In the genomic region with DNA sequence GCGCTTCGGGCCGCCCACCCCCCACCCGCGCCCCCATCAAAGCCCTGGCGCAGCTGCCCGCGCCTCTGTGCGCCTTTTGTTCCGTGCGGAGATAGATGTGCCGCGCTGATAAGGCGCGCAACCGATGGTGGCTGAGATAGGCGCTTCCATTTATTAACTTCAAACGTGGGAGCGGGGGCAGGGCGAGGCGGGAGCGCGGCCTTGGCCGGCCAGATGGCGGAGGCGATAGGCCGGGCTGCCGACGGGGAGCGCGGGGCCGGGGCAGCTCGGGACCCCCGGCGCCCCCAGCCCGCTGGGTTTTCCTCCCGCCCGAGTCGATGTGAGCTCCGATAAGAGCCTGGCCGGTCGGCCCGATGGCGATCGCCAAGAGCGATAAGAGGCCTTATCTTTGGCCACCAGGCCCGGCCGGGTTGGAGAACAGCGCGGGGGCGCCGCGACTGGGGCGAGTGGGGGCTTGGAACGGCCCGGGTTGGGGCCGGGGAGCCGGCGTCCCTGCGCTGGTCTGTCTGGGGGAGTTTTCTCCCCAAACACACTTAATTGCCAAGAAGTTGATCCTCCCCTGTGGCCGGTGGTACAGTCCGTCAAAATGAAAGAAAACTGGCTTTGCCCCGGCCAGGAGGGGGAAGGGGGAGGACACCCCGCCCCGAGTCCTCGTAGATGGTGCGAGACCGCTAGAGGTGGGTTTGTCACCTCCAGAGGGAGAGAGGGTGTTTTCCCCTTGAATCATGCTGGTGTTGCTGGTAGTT, we compare ENCODE assay signal across 8 cellular contexts. TPM values are rescaled to one million over a fixed set of nuclear protein-coding genes. Genes with fewer than 3 reads are reported as not detected.
DNase-seq lines count a peak whose midpoint lies in the region; ATAC-seq lines count a peak whose summit lies in the region.

No MANE protein-coding gene starts in this region.

- H3K9me3 ChIP-seq in CD8-positive, alpha-beta memory T cell (ENCODE audit: low read length), result no peaks in the 10 kb centered on the region
- no peaks in the 10 kb centered on the region for H3K9me3 ChIP-seq in iPS-18a (ENCODE audit: control insufficient read depth, low read depth, low read length)

- H3K9me3 Mint-ChIP-seq in CD8-positive, alpha-beta memory T cell, result no peaks in the 10 kb centered on the region
- no peaks in the 10 kb centered on the region for H3K9me3 Mint-ChIP-seq in activated naive CD4-positive, alpha-beta T cell treated with anti-CD3 and anti-CD28 coated beads, Interleukin-2, amount 10 ng/mL, durations not matched to agents 7 days and 5 days

- peaks cover 54% of the 10 kb centered on the region for H3K4me1 ChIP-seq in CD8-positive, alpha-beta memory T cell (ENCODE audit: insufficient read depth, low read length)
- H3K4me1 ChIP-seq in iPS-18a (ENCODE audit: control insufficient read depth, low read depth, low read length), result peaks cover 11% of the 10 kb centered on the region

- DNase-seq in CD8-positive, alpha-beta memory T cell, result peak; percentile 50 to 88 (median 76)
- DNase-seq in RPMI7951 (ENCODE audit: low read depth), result peak; percentile 46
- peak; percentile 70 for DNase-seq in activated naive CD4-positive, alpha-beta T cell treated with anti-CD3 and anti-CD28 coated beads, Interleukin-2, amount 10 ng/mL, durations not matched to agents 7 days and 5 days
- DNase-seq in stimulated activated CD4-positive, alpha-beta T cell treated with anti-CD3 and anti-CD28 coated beads, Interleukin-15, amount 100 ng/mL, for 48 hours (ENCODE audit: low read depth in 2 of 2), result peak; percentile 78

- peak overlapping the region; percentile 22 for H3K9ac ChIP-seq in iPS-18a (ENCODE audit: low read length)

- H3K36me3 Mint-ChIP-seq in CD8-positive, alpha-beta memory T cell, result peaks cover 0 to 9% (median 0%) of the 10 kb centered on the region in 3 donors
- no peaks in the 10 kb centered on the region for H3K36me3 Mint-ChIP-seq in activated naive CD4-positive, alpha-beta T cell treated with anti-CD3 and anti-CD28 coated beads, Interleukin-2, amount 10 ng/mL, durations not matched to agents 7 days and 5 days

- peak overlapping the region; percentile 91 to 100 (median 98) for H3K27ac Mint-ChIP-seq in CD8-positive, alpha-beta memory T cell
- peak overlapping the region; percentile 49 for H3K27ac Mint-ChIP-seq in activated naive CD4-positive, alpha-beta T cell treated with anti-CD3 and anti-CD28 coated beads, Interleukin-2, amount 10 ng/mL, durations not matched to agents 7 days and 5 days

- no peaks in the 10 kb centered on the region for H3K36me3 ChIP-seq in CD8-positive, alpha-beta memory T cell (ENCODE audit: insufficient read depth, low read length)
- H3K36me3 ChIP-seq in iPS-18a (ENCODE audit: control insufficient read depth, low read depth, low read length), result no peaks in the 10 kb centered on the region

- POLR2A ChIA-PET in CD8-positive, alpha-beta memory T cell (lab: Charles Lee), result interaction anchor here (0.8 to 1.5 kb wide), 3 partner anchors 24 to 114 kb away, joined by 4 to 5 read pairs (median 4); a partner anchor contains a TSS

- peak overlapping the region; percentile 79 for H3K27ac ChIP-seq in CD8-positive, alpha-beta memory T cell (ENCODE audit: low read depth, low read length)
- H3K27ac ChIP-seq in iPS-18a (ENCODE audit: low read length), result no peak overlapping the region

- H3K4me3 Mint-ChIP-seq in CD8-positive, alpha-beta memory T cell, result peak overlapping the region; percentile 87 to 98 (median 92)
- H3K4me3 Mint-ChIP-seq in activated naive CD4-positive, alpha-beta T cell treated with anti-CD3 and anti-CD28 coated beads, Interleukin-2, amount 10 ng/mL, durations not matched to agents 7 days and 5 days, result peak overlapping the region; percentile 72

- peak; percentile 24 for ATAC-seq in GM21737 (IDR thresholded peaks at IDR 0.05; ENCODE audit: unreplicated experiment)
- ATAC-seq in GM21515 (IDR thresholded peaks at IDR 0.05; ENCODE audit: unreplicated experiment), result no peak
- no peak for ATAC-seq in GM21367 (IDR thresholded peaks at IDR 0.05; ENCODE audit: unreplicated experiment)

- peaks cover 35 to 54% (median 36%) of the 10 kb centered on the region in 3 donors for H3K4me1 Mint-ChIP-seq in CD8-positive, alpha-beta memory T cell
- H3K4me1 Mint-ChIP-seq in activated naive CD4-positive, alpha-beta T cell treated with anti-CD3 and anti-CD28 coated beads, Interleukin-2, amount 10 ng/mL, durations not matched to agents 7 days and 5 days, result peaks cover 39% of the 10 kb centered on the region

- H3K27me3 ChIP-seq in CD8-positive, alpha-beta memory T cell (ENCODE audit: insufficient read depth, low read length, poor library complexity, severe bottlenecking), result no peaks in the 10 kb centered on the region
- peaks cover 60% of the 10 kb centered on the region for H3K27me3 ChIP-seq in iPS-18a (ENCODE audit: control insufficient read depth, insufficient read depth, low read length)

- H3K4me3 ChIP-seq in CD8-positive, alpha-beta memory T cell (ENCODE audit: low read length), result peak overlapping the region; percentile 65
- H3K4me3 ChIP-seq in iPS-18a (ENCODE audit: low read length), result peak overlapping the region; percentile 69

- CTCF ChIA-PET in CD8-positive, alpha-beta memory T cell (lab: Charles Lee), result interaction anchor here (1.2 to 2.4 kb wide), 3 partner anchors 49 to 107 kb away, joined by 4 to 7 read pairs (median 5); no protein-coding TSS in a partner anchor
- CTCF ChIA-PET in activated naive CD4-positive, alpha-beta T cell treated with anti-CD3 and anti-CD28 coated beads, Interleukin-2, amount 10 ng/mL, durations not matched to agents 7 days and 5 days (lab: Charles Lee), result no interaction called here

- H3K27me3 Mint-ChIP-seq in CD8-positive, alpha-beta memory T cell, result no peaks in the 10 kb centered on the region
- peaks cover 30% of the 10 kb centered on the region for H3K27me3 Mint-ChIP-seq in activated naive CD4-positive, alpha-beta T cell treated with anti-CD3 and anti-CD28 coated beads, Interleukin-2, amount 10 ng/mL, durations not matched to agents 7 days and 5 days

RNA-seq across cellular contexts. Expression of a gene that starts 2.7 kb away (rescaled TPM):
- 10 to 100 TPM; 15.5 to 16.7 TPM for total RNA-seq in CD8-positive, alpha-beta memory T cell
- 0.71 TPM for polyA plus RNA-seq in CD8-positive, alpha-beta memory T cell
- total RNA-seq in RPMI7951 (2014; rRNA removed; shearing (Covaris generic)), result 0.88 and 1.1 TPM in 2 replicates
